Comparison of ENCODE assay signal across 29 cellular contexts in the genomic region with DNA sequence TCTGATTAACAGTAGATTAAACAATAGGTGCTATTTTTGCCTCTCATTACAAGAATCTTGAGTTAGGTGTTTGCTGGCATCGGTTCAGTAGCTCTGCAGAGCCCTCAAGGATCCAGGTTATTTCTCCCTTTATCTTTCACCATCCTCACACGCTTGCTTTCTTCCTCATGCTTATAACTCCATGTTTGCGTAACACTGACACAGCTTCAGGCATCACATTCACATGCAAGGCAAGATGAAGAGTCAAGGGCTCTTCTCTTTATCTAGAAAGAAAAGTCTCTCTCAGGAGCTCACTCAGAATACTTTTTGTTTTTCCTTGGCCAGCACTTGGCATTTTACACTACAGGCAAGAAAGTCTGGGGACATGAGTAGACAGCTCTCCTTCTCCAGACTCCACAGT. TPM values are rescaled to one million over a fixed set of nuclear protein-coding genes. Genes with fewer than 3 reads are reported as not detected.
"Had no signal": no experiment of that assay in that cellular context is flagged by ENCODE, and none has a peak within 500 bp of the region (broad histone marks: within the 10 kb centered on the region; RNA-seq: fewer than 3 reads in every experiment).

No MANE protein-coding gene starts in this region.

- H3K4me1 ChIP-seq: Peyer's patch, SJCRH30 had no signal

- H3K9ac ChIP-seq: SK-N-SH had no signal

- H3K36me3 ChIP-seq: MG63, Peyer's patch, SJCRH30, WERI-Rb-1 had no signal

- H3K9me3 ChIP-seq: MG63, Peyer's patch, SJCRH30, SK-N-SH had no signal

- DNase-seq: activated CD4-positive, alpha-beta T cell treated with anti-CD3 and anti-CD28 coated beads for 4 hours; activated CD8-positive, alpha-beta memory T cell treated with anti-CD3 and anti-CD28 coated beads, Interleukin-2, amount 50 U/mL, for 4 hours; activated CD8-positive, alpha-beta T cell treated with anti-CD3 and anti-CD28 coated beads for 36 hours; activated gamma-delta T cell treated with Interleukin-2 at 50 U/mL for 16 hours; activated naive CD4-positive, alpha-beta T cell treated with anti-CD3 and anti-CD28 coated beads, Interleukin-2, amount 10 ng/mL, durations not matched to agents 7 days and 5 days; activated naive CD8-positive, alpha-beta T cell treated with anti-CD3 and anti-CD28 coated beads for 36 hours; activated T-cell treated with anti-CD3 and anti-CD28 coated beads, Interleukin-2, amount 50 U/mL, for 72 hours; anterior cingulate cortex; cerebellar nuclear complex; MG63; MV-4-11; NCI-H1092 treated with DMSO at 0.1 percent for 48 hours; NCI-H1436; NCI-H1694 treated with DMSO at 0.1 percent for 48 hours; NCI-H2081 treated with DMSO at 0.1 percent for 48 hours; NCI-H2171 treated with DMSO at 0.1 percent for 48 hours; NCI-H226; NCI-H510A; NCI-H526 treated with DMSO at 0.1 percent for 48 hours; NCI-H82; Peyer's patch; Right ventricle myocardium superior; SJCRH30; SK-N-SH; T-helper 1 cell; WERI-Rb-1 had no signal

- H3K4me3 ChIP-seq: MG63, Peyer's patch, SJCRH30 had no signal

- H3K27me3 ChIP-seq: MG63, Peyer's patch, SJCRH30 had no signal

- ATAC-seq: activated CD4-positive, CD25-positive, alpha-beta regulatory T cell treated with anti-CD3 and anti-CD28 coated beads, Interleukin-2, amount 50 U/mL, for 24 hours; activated CD8-positive, alpha-beta T cell treated with anti-CD3 and anti-CD28 coated beads for 36 hours; activated T-cell treated with anti-CD3 and anti-CD28 coated beads, Interleukin-2, amount 50 U/mL, for 72 hours had no signal

RNA-seq across cellular contexts. Expression of a gene that starts 24.2 kb away (rescaled TPM):
- total RNA-seq: activated CD8-positive, alpha-beta T cell treated with anti-CD3 and anti-CD28 coated beads for 36 hours; activated naive CD8-positive, alpha-beta T cell treated with anti-CD3 and anti-CD28 coated beads for 36 hours; activated T-cell treated with anti-CD3 and anti-CD28 coated beads, Interleukin-2, amount 50 U/mL, for 72 hours; activated T-helper 2 cell treated with anti-CD3 and anti-CD28 coated beads, Interferon-gamma antibody, Interleukin-2, Interleukin-4, amounts not matched to agents 10 μg/mL and 5 μg/mL and 100 μg/mL, durations not matched to agents 14 hours and 24 hours and 36 hours; Peyer's patch; Right ventricle myocardium superior; T-helper 2 cell treated with Interferon-gamma antibody and Interleukin-4, amounts not matched to agents 100 ng/mL and 5 ng/mL, for 36 hours had no signal
